In genomic region chr3:194493997-194494927, GRCh38 we compare ENCODE assay signal across 1 cellular context.
TF ChIP-seq lines count a peak whose summit lies in the region.
"Not testable (repeated sequence)": the region's sequence is repeated elsewhere in the genome, so short reads cannot be mapped to it uniquely, and the experiment has no call there.

No MANE protein-coding gene starts in this region.

TF ChIP-seq in K562, 482 proteins besides CTCF, POLR2A, EP300 and RAD21 (continued from another document):
- TF ChIP-seq GATA2 (CRISPR knock-in tag; IDR thresholded peaks at IDR 0.05) (0 out of 2 replicates have a peak, but pooled peaks have one; percentile 34), SMARCA4 (IDR thresholded peaks at IDR 0.05) (peak; percentile 29; the same call in 1 of the 2 replicates), NR2C2 (tag; IDR thresholded peaks at IDR 0.05) (peak; percentile 86), KDM1A (IDR thresholded peaks at IDR 0.05) (peak in 1 of 2 experiments; percentile 18; a peak in 1 of 4 replicates), ARID1B (IDR thresholded peaks at IDR 0.05) (peak; percentile 38; the same call in 1 of the 2 replicates), SOX6 (IDR thresholded peaks at IDR 0.05) (0 out of 2 replicates have a peak, but pooled peaks have one; percentile 10), FOXA3 (CRISPR knock-in tag; conservative IDR thresholded peaks at IDR 0.05 in 1 of 2, IDR thresholded peaks at IDR 0.05 in 1 of 2) (peak in 1 of 2 experiments; percentile 28; a peak in 1 of 4 replicates), SMARCE1 (IDR thresholded peaks at IDR 0.05) (peak; percentile 47; the same call in 1 of the 2 replicates), FOSL1 (tag; conservative IDR thresholded peaks at IDR 0.05) (peak; percentile 56; the same call in 1 of the 2 replicates), RCOR1 (IDR thresholded peaks at IDR 0.05; ENCODE audit: borderline replicate concordance in 1 of 2, low read depth in 2 of 2, low read length in 2 of 2) (0 out of 4 replicates have a peak, but pooled peaks of 1 of the 2 experiments have one; percentile 36)
- TF ChIP-seq NR2C2 (CRISPR knock-in tag; IDR thresholded peaks at IDR 0.05): not testable (repeated sequence)
- TF ChIP-seq, protein P1, sequence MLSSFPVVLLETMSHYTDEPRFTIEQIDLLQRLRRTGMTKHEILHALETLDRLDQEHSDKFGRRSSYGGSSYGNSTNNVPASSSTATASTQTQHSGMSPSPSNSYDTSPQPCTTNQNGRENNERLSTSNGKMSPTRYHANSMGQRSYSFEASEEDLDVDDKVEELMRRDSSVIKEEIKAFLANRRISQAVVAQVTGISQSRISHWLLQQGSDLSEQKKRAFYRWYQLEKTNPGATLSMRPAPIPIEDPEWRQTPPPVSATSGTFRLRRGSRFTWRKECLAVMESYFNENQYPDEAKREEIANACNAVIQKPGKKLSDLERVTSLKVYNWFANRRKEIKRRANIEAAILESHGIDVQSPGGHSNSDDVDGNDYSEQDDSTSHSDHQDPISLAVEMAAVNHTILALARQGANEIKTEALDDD (IDR thresholded peaks at IDR 0.05): peak; percentile 83
- TF ChIP-seq, protein P2, sequence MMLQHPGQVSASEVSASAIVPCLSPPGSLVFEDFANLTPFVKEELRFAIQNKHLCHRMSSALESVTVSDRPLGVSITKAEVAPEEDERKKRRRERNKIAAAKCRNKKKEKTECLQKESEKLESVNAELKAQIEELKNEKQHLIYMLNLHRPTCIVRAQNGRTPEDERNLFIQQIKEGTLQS (IDR thresholded peaks at IDR 0.05): peak; percentile 63
- TF ChIP-seq, protein P2 (CRISPR knock-in tag; conservative IDR thresholded peaks at IDR 0.05): not testable (repeated sequence)
TF ChIP-seq in K562: peak in this region for 14; not testable (repeated sequence) for 468.
